Comparison of ENCODE assay signal across 1 cellular context in genomic region chr12:2959194-2959507, GRCh38.
TF ChIP-seq lines count a peak whose summit lies in the region.

TEAD4 (plus strand) TSS chr12:2959397.

TF ChIP-seq in HepG2, 621 proteins besides CTCF, POLR2A, EP300 and RAD21 (continued from another document and continues in another):
- TF ChIP-seq ZNF609 (CRISPR knock-in tag; IDR thresholded peaks at IDR 0.05; ENCODE audit: borderline replicate concordance): peak; percentile 52; the same call in 1 of the 2 replicates
- TF ChIP-seq LBX2 (CRISPR knock-in tag; IDR thresholded peaks at IDR 0.05; ENCODE audit: borderline replicate concordance): 0 out of 2 replicates have a peak, but pooled peaks have one; percentile 35
- TF ChIP-seq GPN1 (CRISPR knock-in tag; IDR thresholded peaks at IDR 0.05; ENCODE audit: borderline replicate concordance): no peak
- TF ChIP-seq RARA (CRISPR knock-in tag; IDR thresholded peaks at IDR 0.05): peak; percentile 43; the same call in 1 of the 2 replicates
- TF ChIP-seq ZNF772 (CRISPR knock-in tag; IDR thresholded peaks at IDR 0.05): no peak
- 0 out of 2 replicates have a peak, but pooled peaks have one; percentile 41 for TF ChIP-seq TSC22D2 (CRISPR knock-in tag; IDR thresholded peaks at IDR 0.05; ENCODE audit: borderline replicate concordance)
- TF ChIP-seq NFAT5 (CRISPR knock-in tag; IDR thresholded peaks at IDR 0.05): no peak
- no peak for TF ChIP-seq NKX3-1 (CRISPR knock-in tag; IDR thresholded peaks at IDR 0.05)
- TF ChIP-seq RERE (CRISPR knock-in tag; IDR thresholded peaks at IDR 0.05; ENCODE audit: low read depth): 0 out of 2 replicates have a peak, but pooled peaks have one; percentile 30
- peak; percentile 8; the same call in 1 of the 2 replicates for TF ChIP-seq THRA (CRISPR knock-in tag; IDR thresholded peaks at IDR 0.05; ENCODE audit: borderline replicate concordance)
- TF ChIP-seq ZBTB33 (CRISPR knock-in tag; IDR thresholded peaks at IDR 0.05): no peak
- peak in 1 of 2 experiments; percentile 37; a peak in 2 of 4 replicates for TF ChIP-seq ATF4 (CRISPR knock-in tag; IDR thresholded peaks at IDR 0.05)
- TF ChIP-seq ZNF724P (CRISPR knock-in tag; IDR thresholded peaks at IDR 0.05; ENCODE audit: borderline replicate concordance): 0 out of 2 replicates have a peak, but pooled peaks have one; percentile 45
- TF ChIP-seq PHB2 (IDR thresholded peaks at IDR 0.05; ENCODE audit: partially characterized antibody): no peak
- TF ChIP-seq YY1 (IDR thresholded peaks at IDR 0.05; ENCODE audit: insufficient read depth, insufficient replicate concordance, low read depth, low read length): peak; percentile 13
- no peak for TF ChIP-seq ZSCAN22 (CRISPR knock-in tag; IDR thresholded peaks at IDR 0.05)
- TF ChIP-seq SP1 (IDR thresholded peaks at IDR 0.05): no peak
- TF ChIP-seq SP1 (CRISPR knock-in tag; IDR thresholded peaks at IDR 0.05): peak; percentile 71; the same call in 1 of the 2 replicates
- peak; percentile 90; the same call in 1 of the 2 replicates for TF ChIP-seq KDM1A (CRISPR knock-in tag; IDR thresholded peaks at IDR 0.05)
- TF ChIP-seq ZNF260 (CRISPR knock-in tag; IDR thresholded peaks at IDR 0.05; ENCODE audit: borderline replicate concordance, low read depth): no peak
- 0 out of 2 replicates have a peak, but pooled peaks have one; percentile 86 for TF ChIP-seq ZFYVE20 (CRISPR knock-in tag; IDR thresholded peaks at IDR 0.05; ENCODE audit: borderline replicate concordance, low read depth)
- TF ChIP-seq FLYWCH1 (CRISPR knock-in tag; IDR thresholded peaks at IDR 0.05): no peak
- TF ChIP-seq SKI (IDR thresholded peaks at IDR 0.05; ENCODE audit: partially characterized antibody): peak; percentile 20
- TF ChIP-seq FUBP1 (CRISPR knock-in tag; IDR thresholded peaks at IDR 0.05; ENCODE audit: borderline replicate concordance): no peak
- TF ChIP-seq SNAPC5 (CRISPR knock-in tag; IDR thresholded peaks at IDR 0.05; ENCODE audit: borderline replicate concordance): no peak
- no peak; the same call in 1 of the 2 replicates for TF ChIP-seq ZNF747 (CRISPR knock-in tag; IDR thresholded peaks at IDR 0.05; ENCODE audit: borderline replicate concordance)
- no peak for TF ChIP-seq SRSF1 (optimal IDR thresholded peaks at IDR 0.05; ENCODE audit: low read depth, low read length)
- no peak for TF ChIP-seq NFE2L1 (CRISPR knock-in tag; IDR thresholded peaks at IDR 0.05; ENCODE audit: borderline replicate concordance)
- no peak for TF ChIP-seq ZBTB7A (CRISPR knock-in tag; IDR thresholded peaks at IDR 0.05)
- TF ChIP-seq ZNF543 (CRISPR knock-in tag; IDR thresholded peaks at IDR 0.05): no peak
